In the genomic region with DNA sequence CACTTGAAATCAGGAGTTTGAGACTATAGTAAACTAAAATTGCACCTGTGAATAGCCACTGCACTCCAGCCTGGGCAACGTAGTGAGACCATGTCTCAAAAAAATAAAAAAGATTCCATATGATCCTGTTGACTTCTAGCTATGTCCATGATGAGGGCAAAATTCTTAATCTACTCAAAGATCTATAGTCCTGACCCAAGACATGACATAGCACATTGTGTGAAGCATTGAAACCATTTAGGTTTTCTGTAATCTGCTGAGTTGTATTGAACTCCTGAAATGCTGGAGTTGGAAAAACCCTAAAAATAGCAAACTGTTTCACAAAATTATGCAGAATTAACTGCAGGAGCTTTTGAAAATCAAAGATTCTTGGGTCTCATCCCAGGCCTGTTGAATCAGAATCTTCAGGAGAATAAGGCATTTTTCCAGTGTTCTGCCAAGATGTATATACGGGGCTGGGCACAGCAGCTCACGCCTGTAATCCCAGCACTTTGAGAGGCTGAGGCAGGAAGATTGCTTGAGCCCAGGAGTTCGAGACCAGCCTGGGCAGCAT, we compare ENCODE assay signal across 1 cellular context.
TF ChIP-seq lines count a peak whose summit lies in the region.

No MANE protein-coding gene starts in this region.

TF ChIP-seq in K562, 482 proteins besides CTCF, POLR2A, EP300 and RAD21 (continued from another document):
- TF ChIP-seq, protein P1, sequence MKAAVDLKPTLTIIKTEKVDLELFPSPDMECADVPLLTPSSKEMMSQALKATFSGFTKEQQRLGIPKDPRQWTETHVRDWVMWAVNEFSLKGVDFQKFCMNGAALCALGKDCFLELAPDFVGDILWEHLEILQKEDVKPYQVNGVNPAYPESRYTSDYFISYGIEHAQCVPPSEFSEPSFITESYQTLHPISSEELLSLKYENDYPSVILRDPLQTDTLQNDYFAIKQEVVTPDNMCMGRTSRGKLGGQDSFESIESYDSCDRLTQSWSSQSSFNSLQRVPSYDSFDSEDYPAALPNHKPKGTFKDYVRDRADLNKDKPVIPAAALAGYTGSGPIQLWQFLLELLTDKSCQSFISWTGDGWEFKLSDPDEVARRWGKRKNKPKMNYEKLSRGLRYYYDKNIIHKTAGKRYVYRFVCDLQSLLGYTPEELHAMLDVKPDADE (conservative IDR thresholded peaks at IDR 0.05; ENCODE audit: control insufficient read depth, low read depth, low read length): no peak
- TF ChIP-seq, protein P2, sequence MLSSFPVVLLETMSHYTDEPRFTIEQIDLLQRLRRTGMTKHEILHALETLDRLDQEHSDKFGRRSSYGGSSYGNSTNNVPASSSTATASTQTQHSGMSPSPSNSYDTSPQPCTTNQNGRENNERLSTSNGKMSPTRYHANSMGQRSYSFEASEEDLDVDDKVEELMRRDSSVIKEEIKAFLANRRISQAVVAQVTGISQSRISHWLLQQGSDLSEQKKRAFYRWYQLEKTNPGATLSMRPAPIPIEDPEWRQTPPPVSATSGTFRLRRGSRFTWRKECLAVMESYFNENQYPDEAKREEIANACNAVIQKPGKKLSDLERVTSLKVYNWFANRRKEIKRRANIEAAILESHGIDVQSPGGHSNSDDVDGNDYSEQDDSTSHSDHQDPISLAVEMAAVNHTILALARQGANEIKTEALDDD (IDR thresholded peaks at IDR 0.05): no peak
- TF ChIP-seq, protein P3, sequence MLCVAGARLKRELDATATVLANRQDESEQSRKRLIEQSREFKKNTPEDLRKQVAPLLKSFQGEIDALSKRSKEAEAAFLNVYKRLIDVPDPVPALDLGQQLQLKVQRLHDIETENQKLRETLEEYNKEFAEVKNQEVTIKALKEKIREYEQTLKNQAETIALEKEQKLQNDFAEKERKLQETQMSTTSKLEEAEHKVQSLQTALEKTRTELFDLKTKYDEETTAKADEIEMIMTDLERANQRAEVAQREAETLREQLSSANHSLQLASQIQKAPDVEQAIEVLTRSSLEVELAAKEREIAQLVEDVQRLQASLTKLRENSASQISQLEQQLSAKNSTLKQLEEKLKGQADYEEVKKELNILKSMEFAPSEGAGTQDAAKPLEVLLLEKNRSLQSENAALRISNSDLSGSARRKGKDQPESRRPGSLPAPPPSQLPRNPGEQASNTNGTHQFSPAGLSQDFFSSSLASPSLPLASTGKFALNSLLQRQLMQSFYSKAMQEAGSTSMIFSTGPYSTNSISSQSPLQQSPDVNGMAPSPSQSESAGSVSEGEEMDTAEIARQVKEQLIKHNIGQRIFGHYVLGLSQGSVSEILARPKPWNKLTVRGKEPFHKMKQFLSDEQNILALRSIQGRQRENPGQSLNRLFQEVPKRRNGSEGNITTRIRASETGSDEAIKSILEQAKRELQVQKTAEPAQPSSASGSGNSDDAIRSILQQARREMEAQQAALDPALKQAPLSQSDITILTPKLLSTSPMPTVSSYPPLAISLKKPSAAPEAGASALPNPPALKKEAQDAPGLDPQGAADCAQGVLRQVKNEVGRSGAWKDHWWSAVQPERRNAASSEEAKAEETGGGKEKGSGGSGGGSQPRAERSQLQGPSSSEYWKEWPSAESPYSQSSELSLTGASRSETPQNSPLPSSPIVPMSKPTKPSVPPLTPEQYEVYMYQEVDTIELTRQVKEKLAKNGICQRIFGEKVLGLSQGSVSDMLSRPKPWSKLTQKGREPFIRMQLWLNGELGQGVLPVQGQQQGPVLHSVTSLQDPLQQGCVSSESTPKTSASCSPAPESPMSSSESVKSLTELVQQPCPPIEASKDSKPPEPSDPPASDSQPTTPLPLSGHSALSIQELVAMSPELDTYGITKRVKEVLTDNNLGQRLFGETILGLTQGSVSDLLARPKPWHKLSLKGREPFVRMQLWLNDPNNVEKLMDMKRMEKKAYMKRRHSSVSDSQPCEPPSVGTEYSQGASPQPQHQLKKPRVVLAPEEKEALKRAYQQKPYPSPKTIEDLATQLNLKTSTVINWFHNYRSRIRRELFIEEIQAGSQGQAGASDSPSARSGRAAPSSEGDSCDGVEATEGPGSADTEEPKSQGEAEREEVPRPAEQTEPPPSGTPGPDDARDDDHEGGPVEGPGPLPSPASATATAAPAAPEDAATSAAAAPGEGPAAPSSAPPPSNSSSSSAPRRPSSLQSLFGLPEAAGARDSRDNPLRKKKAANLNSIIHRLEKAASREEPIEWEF (CRISPR knock-in tag; IDR thresholded peaks at IDR 0.05): no peak
- TF ChIP-seq BACH1 (tag; IDR thresholded peaks at IDR 0.05): peak; percentile 39; the same call in 1 of the 2 replicates
- no peak for TF ChIP-seq RBM14 (IDR thresholded peaks at IDR 0.05; ENCODE audit: borderline replicate concordance, insufficient read depth, low read depth, low read length)
- TF ChIP-seq CHCHD3 (CRISPR knock-in tag; IDR thresholded peaks at IDR 0.05): no peak
